20 cellular contexts compared by ENCODE assay signal in the genomic region with DNA sequence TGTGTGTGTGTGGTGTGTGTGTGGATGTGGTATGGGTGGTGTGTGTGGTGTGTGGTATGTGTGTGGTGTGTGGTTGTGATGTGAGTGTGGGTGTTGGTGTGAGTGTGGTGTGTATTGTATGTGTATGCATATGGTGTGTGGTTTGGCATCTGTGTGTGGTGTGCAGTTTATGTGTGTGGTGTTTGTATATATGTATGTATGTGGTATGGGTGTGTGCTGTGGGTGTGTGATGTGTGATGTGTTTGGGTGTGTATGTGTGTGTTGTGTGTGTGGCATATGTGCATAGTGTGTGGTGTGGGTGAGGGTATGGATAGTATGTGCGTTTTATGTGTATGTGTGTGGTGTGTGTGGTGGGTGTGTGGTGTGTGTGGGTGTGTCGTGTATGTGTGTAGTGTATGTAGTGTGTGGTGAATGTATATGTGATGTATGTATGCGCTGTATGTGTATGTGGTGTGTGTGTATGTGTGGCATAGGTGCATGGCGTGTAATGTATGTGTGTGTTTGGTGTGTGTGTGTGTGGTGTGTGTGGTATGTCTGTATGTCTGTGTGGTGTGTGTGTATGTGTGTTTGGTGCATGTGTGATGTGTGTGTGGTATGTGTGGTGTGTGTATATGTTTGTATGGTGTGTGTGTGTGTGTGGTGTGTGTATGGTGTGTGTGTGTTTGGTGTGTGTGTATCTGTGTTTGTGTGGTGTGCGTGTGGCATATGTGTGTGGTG. TPM values are rescaled to one million over a fixed set of nuclear protein-coding genes. Genes with fewer than 3 reads are reported as not detected.
DNase-seq lines count a peak whose midpoint lies in the region; ATAC-seq, FAIRE-seq and TF ChIP-seq lines count a peak whose summit lies in the region.
"Had no signal": no experiment of that assay in that cellular context is flagged by ENCODE, and none has a peak within 500 bp of the region (broad histone marks: within the 10 kb centered on the region; RNA-seq: fewer than 3 reads in every experiment).

No MANE protein-coding gene starts in this region.

- H4K8ac ChIP-seq in neuronal stem cell (ENCODE audit: low read depth, low read length), result peak overlapping the region; percentile 20

- POLR2A ChIA-PET in K562 (lab: Yijun Ruan, JAX), result no interaction called here

- TF ChIP-seq EP300 in K562 (IDR thresholded peaks at IDR 0.05; ENCODE audit: low read length), result no peak

- H3K9me3 ChIP-seq in K562 (replicated peaks; ENCODE audit: control insufficient read depth, insufficient read depth, low read depth, low read length), result no peaks in the 10 kb centered on the region; the same call in 1 of the 2 replicates
- H3K9me3 ChIP-seq in neuronal stem cell (replicated peaks in 1 of 2; ENCODE audit: control insufficient read depth in 2 of 2, insufficient read depth in 1 of 2, low read depth in 1 of 2, low read length in 2 of 2), result peaks cover 0 to 10% of the 10 kb centered on the region in 2 donors
- H3K9me3 ChIP-seq: Caco-2, Peyer's patch, SJCRH30 had no signal

- FAIRE-seq in GM12891 (lab: Jason Lieb, UNC) (peak; percentile 95), GM12892 (lab: Jason Lieb, UNC) (peak; percentile 87), K562 (lab: Jason Lieb, UNC) (peak; percentile 72)
- FAIRE-seq: GM19239 had no signal

- no peaks in the 10 kb centered on the region for H3K9me1 ChIP-seq in K562 (ENCODE audit: control insufficient read depth, insufficient read depth, low read length)

- H3K14ac ChIP-seq in neuronal stem cell (ENCODE audit: low read length), result peak overlapping the region; percentile 11

- peak overlapping the region; percentile 80 for H4K91ac ChIP-seq in neuronal stem cell (ENCODE audit: low read depth, low read length, poor library complexity)

- in situ Hi-C loops in K562 (cut with MboI), result no loop called here

- WGBS in K562 (ENCODE audit: insufficient coverage, low coverage, missing lambda C conversion rate), result 29% methylated on average over 4 of the region's 5 CpGs
- 99 to 100% methylated on average over 1 to 4 of the region's 5 CpGs for WGBS in neuronal stem cell (ENCODE audit: extremely low coverage in 2 of 2, insufficient read length in 2 of 2, insufficient replicate concordance in 1 of 2), 2 donors

- no peak overlapping the region for H2AK5ac ChIP-seq in neuronal stem cell (ENCODE audit: low read depth, low read length)

- peak overlapping the region; percentile 52 for H3K23ac ChIP-seq in neuronal stem cell (ENCODE audit: low read depth, low read length, poor library complexity)

- no peak for ATAC-seq in K562

- no peaks in the 10 kb centered on the region for H3K27me3 ChIP-seq in K562 (ENCODE audit: control insufficient read depth in 2 of 2, insufficient read depth in 2 of 2, low read length in 2 of 2)
- peaks cover 0 to 4% (median 4%) of the 10 kb centered on the region in 3 experiments for H3K27me3 ChIP-seq in neuronal stem cell (ENCODE audit: control insufficient read depth in 3 of 3, insufficient read depth in 3 of 3, low read depth in 1 of 3, low read length in 3 of 3)
- H3K27me3 ChIP-seq: Peyer's patch, SJCRH30 had no signal

- TF ChIP-seq RAD21 in K562 (CRISPR knock-in tag; conservative IDR thresholded peaks at IDR 0.05 in 1 of 2, IDR thresholded peaks at IDR 0.05 in 1 of 2), result no peak

- no peaks in the 10 kb centered on the region for H4K20me1 ChIP-seq in K562 (replicated peaks; ENCODE audit: control insufficient read depth, insufficient read depth, low read length)

- H3K9ac ChIP-seq in K562 (ENCODE audit: insufficient read depth in 1 of 2, low read depth in 2 of 2, low read length in 2 of 2) (no peak overlapping the region), neuronal stem cell (ENCODE audit: low read depth, low read length, poor library complexity) (peak overlapping the region; percentile 75)

- no peak overlapping the region for H2BK15ac ChIP-seq in neuronal stem cell (ENCODE audit: low read length)

- H3K4me3 ChIP-seq in K562, result no peak overlapping the region
- H3K4me3 ChIP-seq in neuronal stem cell (ENCODE audit: low read length in 2 of 2), result peak overlapping the region in 1 of 2 donors; percentile 72
- H3K4me3 ChIP-seq: Peyer's patch, SJCRH30 had no signal

- no peaks in the 10 kb centered on the region for H3K79me2 ChIP-seq in K562 (ENCODE audit: control insufficient read depth, insufficient read depth, low read length)

- H3K36me3 ChIP-seq in K562 (ENCODE audit: control insufficient read depth, insufficient read depth, low read length) (no peaks in the 10 kb centered on the region), neuronal stem cell (replicated peaks in 1 of 2; ENCODE audit: control insufficient read depth in 2 of 2, insufficient read depth in 2 of 2, low read length in 2 of 2) (peaks cover 0 to 10% of the 10 kb centered on the region in 2 donors)
- H3K36me3 ChIP-seq: Peyer's patch, SJCRH30 had no signal

- H3K18ac ChIP-seq in neuronal stem cell (ENCODE audit: low read length), result no peak overlapping the region

- no peak overlapping the region for H2AFZ ChIP-seq in K562 (ENCODE audit: low read depth, low read length)
- H2AFZ ChIP-seq in neuronal stem cell (ENCODE audit: low read length), result no peak overlapping the region

- H3K4ac ChIP-seq in neuronal stem cell (ENCODE audit: low read length), result peak overlapping the region; percentile 55

- DNase-seq in GM12891 (ENCODE audit: insufficient read length, low spot score), result no peak
- no peak for DNase-seq in GM12892 (ENCODE audit: insufficient read length)
- DNase-seq in K562 (ENCODE audit: extremely low read depth in 1 of 4, low spot score in 3 of 4), result no peak
- no peak for DNase-seq in neuronal stem cell (ENCODE audit: low spot score)
- no peak for DNase-seq in activated CD4-positive, CD25-positive, alpha-beta regulatory T cell (lab: John Stamatoyannopoulos, UW)
- DNase-seq in putamen (ENCODE audit: low spot score), result no peak
- no peak for DNase-seq in NCI-H526 treated with DMSO at 0.1 percent for 48 hours (lab: John Stamatoyannopoulos, UW)
- DNase-seq: Caco-2; CD4-positive, CD25-positive, alpha-beta regulatory T cell; DMS 273 treated with DMSO at 0.1 percent for 48 hours; MV-4-11; NCI-H1694; NCI-H2081 treated with DMSO at 0.1 percent for 48 hours; NCI-H2171 treated with DMSO at 0.1 percent for 48 hours; NCI-H524 treated with DMSO at 0.1 percent for 48 hours; Peyer's patch; SJCRH30 had no signal

- H3K27ac ChIP-seq in K562 (ENCODE audit: extremely low read depth, low read depth, low read length) (no peak overlapping the region; the same call in 2 of the 3 replicates), neuronal stem cell (replicated peaks; ENCODE audit: low read length) (no peak overlapping the region)
- H3K27ac ChIP-seq: Peyer's patch, SJCRH30 had no signal

- peaks cover 4% of the 10 kb centered on the region for H3K79me1 ChIP-seq in neuronal stem cell (ENCODE audit: low read depth, low read length)

- no peak for TF ChIP-seq POLR2A in GM12891 (IDR thresholded peaks at IDR 0.05; ENCODE audit: low read depth, low read length)
- no peak for TF ChIP-seq POLR2A in GM12892 (IDR thresholded peaks at IDR 0.05; ENCODE audit: low read depth, low read length)
- no peak for TF ChIP-seq POLR2A in K562 (conservative IDR thresholded peaks at IDR 0.05)

- H2BK120ac ChIP-seq in neuronal stem cell (ENCODE audit: low read depth, low read length), result no peak overlapping the region

- no peak overlapping the region for H3K4me2 ChIP-seq in K562 (ENCODE audit: insufficient read depth, low read length)
- H3K4me2 ChIP-seq in neuronal stem cell (ENCODE audit: insufficient read depth, low read length, poor library complexity, severe bottlenecking), result no peak overlapping the region

- CTCF ChIA-PET in K562 (lab: Yijun Ruan, JAX; ENCODE audit: low intra/inter-chr PET ratio), result no interaction called here

- TF ChIP-seq CTCF in K562 (IDR thresholded peaks at IDR 0.05 in 2 of 3, conservative IDR thresholded peaks at IDR 0.05 in 1 of 3; ENCODE audit: insufficient read depth in 2 of 3, low read depth in 1 of 3, low read length in 3 of 3), result no peak

- no peak overlapping the region for H2BK5ac ChIP-seq in neuronal stem cell (ENCODE audit: low read length)

- H2BK12ac ChIP-seq in neuronal stem cell (ENCODE audit: low read length), result peak overlapping the region; percentile 2

- H3K4me1 ChIP-seq in K562 (replicated peaks in 1 of 2; ENCODE audit: control insufficient read depth in 2 of 2, insufficient read depth in 2 of 2, low read length in 2 of 2) (peaks cover 0 to 22% of the 10 kb centered on the region in 2 experiments; a peak in 3 of 5 replicates), neuronal stem cell (ENCODE audit: control insufficient read depth in 2 of 2, insufficient read depth in 1 of 2, low read depth in 1 of 2, low read length in 2 of 2) (peaks cover 0 to 5% of the 10 kb centered on the region in 2 donors)
- H3K4me1 ChIP-seq: Caco-2, Peyer's patch, SJCRH30 had no signal

- BruUV-seq in K562 (replicated peaks; lab: Mats Ljungman, UMichigan), result no TSS peak

- intact Hi-C loops in K562 (cut with micrococcal nuclease), result no loop called here

TF ChIP-seq in GM12891, 5 proteins besides CTCF, POLR2A, EP300 and RAD21 (continues in another document):
- TF ChIP-seq POLR2AphosphoS5 (IDR thresholded peaks at IDR 0.05; ENCODE audit: low read depth, low read length), result no peak
- TF ChIP-seq SPI1 (IDR thresholded peaks at IDR 0.05; ENCODE audit: low read depth, low read length), result no peak

TF ChIP-seq in K562, 482 proteins besides CTCF, POLR2A, EP300 and RAD21 (continues in another document):
- no peak for TF ChIP-seq EZH2 (IDR thresholded peaks at IDR 0.05; ENCODE audit: borderline replicate concordance, low read depth, low read length)
- TF ChIP-seq ADNP (tag; IDR thresholded peaks at IDR 0.05), result 0 out of 2 replicates have a peak, but pooled peaks have one; percentile 40

RNA-seq across cellular contexts. Expression of gene EFCAB12, which starts 58.0 kb away (rescaled TPM):
- 0.13 TPM for polyA plus RNA-seq in GM12891 (2012; ENCODE audit: low read depth, missing spikeins)
- 0.76 TPM for polyA plus RNA-seq in GM12892 (2012; ENCODE audit: missing spikeins)
- total RNA-seq in K562 (2011; cell fraction: chromatin; rRNA removed; ENCODE audit: low replicate concordance), result 2.6 and 4.9 TPM in 2 replicates
- 1.3 and 1.5 TPM in 2 replicates for total RNA-seq in K562 (2011; cell fraction: nucleolus; rRNA removed)
- 2.2 and 4.1 TPM in 2 replicates for total RNA-seq in K562 (2011; cell fraction: nucleoplasm; rRNA removed)
- total RNA-seq in K562 (2014; rRNA removed) (0.45 and 0.54 TPM in 2 replicates), K562 (2014; rRNA removed; fragmentation: Illumina TruSeq; extraction: Trizol) (0.29 and 0.44 TPM in 2 replicates), K562 (2015; rRNA removed; fragmentation: Illumina TruSeq; extraction: Trizol) (0.72 and 0.76 TPM in 2 replicates), K562 (2021) (0.95 and 1.1 TPM in 2 replicates)
- polyA plus RNA-seq in K562 (2011; rRNA removed) (0.56 and 0.57 TPM in 2 replicates), K562 (2014; fragmentation: Illumina TruSeq; extraction: Trizol) (0.76 and 0.95 TPM in 2 replicates), K562 (2014; fragmentation: Nextera tagmentation; extraction: Ambion mirVana) (under 1 TPM in 1 of 2 experiments, not detected in 1; 0.08 TPM), K562 (2014; rRNA removed) (0.56 and 0.69 TPM in 2 replicates)
- polyA plus RNA-seq in K562 (2011; cell fraction: cytosol; rRNA removed), result 0.31 and 0.46 TPM in 2 replicates
- 2.7 and 8.5 TPM in 2 replicates for polyA plus RNA-seq in K562 (2011; cell fraction: nucleus; rRNA removed)
- polyA plus RNA-seq in K562 (2012), result 1.3 and 1.5 TPM in 2 replicates
- 0.46 and 0.93 TPM in 2 replicates for polyA minus RNA-seq in K562 (2011; rRNA and poly(A)+ RNA removed)
- not detected in 2 replicates for polyA minus RNA-seq in K562 (2011; cell fraction: cytosol; rRNA and poly(A)+ RNA removed)
- 1.4 and 1.5 TPM in 2 replicates for polyA minus RNA-seq in K562 (2011; cell fraction: nucleus; rRNA and poly(A)+ RNA removed)
- polyA plus RNA-seq in neuronal stem cell (2013, experiment 1 of 2), result 1.3 TPM
- polyA plus RNA-seq in neuronal stem cell (2013, experiment 2 of 2), result 1.2 TPM
- total RNA-seq: G401, HT1080, SJCRH30 had no signal
